18 cellular contexts compared by ENCODE assay signal in the genomic region with DNA sequence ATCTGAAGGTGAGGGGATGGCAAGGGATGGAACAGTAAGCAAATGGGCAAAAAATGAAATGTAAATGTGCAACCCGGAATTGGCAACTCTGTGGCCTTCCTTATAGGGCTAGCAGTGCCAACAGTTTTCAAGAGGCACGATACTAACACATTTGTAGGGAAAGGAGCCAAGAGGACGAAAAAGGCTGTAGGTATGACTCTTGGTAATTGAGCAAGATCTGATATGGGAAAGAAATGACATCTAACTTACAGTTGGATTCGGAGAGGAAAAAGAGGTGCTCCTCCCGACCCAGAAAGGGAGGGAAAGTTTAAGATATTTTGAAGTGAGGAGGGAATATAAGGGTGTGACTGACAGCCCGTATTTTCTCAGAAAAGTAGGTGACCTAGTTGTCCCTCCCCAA. TPM values are rescaled to one million over a fixed set of nuclear protein-coding genes. Genes with fewer than 3 reads are reported as not detected.
DNase-seq lines count a peak whose midpoint lies in the region; ATAC-seq and TF ChIP-seq lines count a peak whose summit lies in the region.
"Had no signal": no experiment of that assay in that cellular context is flagged by ENCODE, and none has a peak within 500 bp of the region (broad histone marks: within the 10 kb centered on the region; RNA-seq: fewer than 3 reads in every experiment).

No MANE protein-coding gene starts in this region.

- H3K9ac ChIP-seq in SK-N-SH = no peak overlapping the region

- peaks cover 4 to 17% (median 14%) of the 10 kb centered on the region in 3 donors for H3K4me1 Mint-ChIP-seq in IgD-negative memory B cell
- H3K4me1 Mint-ChIP-seq in effector memory CD8-positive, alpha-beta T cell (ENCODE audit: low read depth in 2 of 2) = peaks cover 16 to 18% of the 10 kb centered on the region in 2 donors

- no peak overlapping the region for H3K4me3 ChIP-seq in cardiac muscle cell
- no peak overlapping the region for H3K4me3 ChIP-seq in psoas muscle
- H3K4me3 ChIP-seq in SK-N-SH (ENCODE audit: low read depth in 2 of 2, low read length in 1 of 2) = no peak overlapping the region
- H3K4me3 ChIP-seq: GM12878, testis had no signal

- no peaks in the 10 kb centered on the region for H3K9me2 ChIP-seq in SK-N-SH

- no peak for ATAC-seq in effector memory CD8-positive, alpha-beta T cell (replicated peaks)
- no peak for ATAC-seq in psoas muscle
- no peak for ATAC-seq in left colon
- ATAC-seq: GM12878 had no signal

- H3K36me3 ChIP-seq in cardiac muscle cell = no peaks in the 10 kb centered on the region
- H3K36me3 ChIP-seq in psoas muscle (ENCODE audit: insufficient read depth in 1 of 2, low read depth in 1 of 2) = no peaks in the 10 kb centered on the region
- H3K36me3 ChIP-seq in SK-N-SH (replicated peaks in 1 of 2; ENCODE audit: control insufficient read depth in 1 of 2, insufficient read depth in 2 of 2, low read length in 1 of 2) = no peaks in the 10 kb centered on the region

- H3K4me2 ChIP-seq in SK-N-SH = no peak overlapping the region

- H3K9me3 Mint-ChIP-seq in IgD-negative memory B cell = no peaks in the 10 kb centered on the region
- no peaks in the 10 kb centered on the region for H3K9me3 Mint-ChIP-seq in effector memory CD8-positive, alpha-beta T cell
- H3K9me3 Mint-ChIP-seq: activated naive CD4-positive, alpha-beta T cell treated with anti-CD3 and anti-CD28 coated beads for 36 hours; mesothelial cell of epicardium; T-helper 1 cell treated with Interleukin-12 subunit alpha and Interleukin-12 subunit beta and Interleukin-4 antibody, amounts not matched to agents 30 μg/mL and 1 μg/mL, for 36 hours had no signal

- H3K27me3 ChIP-seq in cardiac muscle cell (no peaks in the 10 kb centered on the region), psoas muscle (ENCODE audit: insufficient read depth in 3 of 3, low read length in 2 of 3) (no peaks in the 10 kb centered on the region), SK-N-SH (ENCODE audit: insufficient read depth) (no peaks in the 10 kb centered on the region)
- H3K27me3 ChIP-seq: testis had no signal

- no peaks in the 10 kb centered on the region for H3K36me3 Mint-ChIP-seq in IgD-negative memory B cell
- peaks cover 36% of the 10 kb centered on the region for H3K36me3 Mint-ChIP-seq in effector memory CD8-positive, alpha-beta T cell (ENCODE audit: insufficient read depth)
- H3K36me3 Mint-ChIP-seq: mesothelial cell of epicardium had no signal

- peaks cover 11% of the 10 kb centered on the region for H3K4me1 ChIP-seq in cardiac muscle cell (ENCODE audit: low read depth)
- peaks cover 10% of the 10 kb centered on the region for H3K4me1 ChIP-seq in psoas muscle
- peaks cover 0 to 16% of the 10 kb centered on the region in 2 experiments; a peak in 3 of 4 replicates for H3K4me1 ChIP-seq in SK-N-SH (ENCODE audit: control insufficient read depth in 1 of 2, insufficient read depth in 2 of 2, low read depth in 1 of 2, low read length in 1 of 2)
- H3K4me1 ChIP-seq: testis had no signal

- no peaks in the 10 kb centered on the region for H3K27me3 Mint-ChIP-seq in IgD-negative memory B cell
- no peaks in the 10 kb centered on the region for H3K27me3 Mint-ChIP-seq in effector memory CD8-positive, alpha-beta T cell

- CTCF ChIA-PET in SK-N-SH (lab: Yijun Ruan, JAX) = no interaction called here

- H3K27ac Mint-ChIP-seq in IgD-negative memory B cell = peak overlapping the region in 2 of 3 donors; percentile 51 to 96
- peak overlapping the region; percentile 99 to 100 for H3K27ac Mint-ChIP-seq in effector memory CD8-positive, alpha-beta T cell

- TF ChIP-seq RAD21 in SK-N-SH (IDR thresholded peaks at IDR 0.05; ENCODE audit: low read length) = no peak

- H3K27ac ChIP-seq in cardiac muscle cell = peak overlapping the region; percentile 16
- H3K27ac ChIP-seq in psoas muscle = peak overlapping the region; percentile 43
- no peak overlapping the region for H3K27ac ChIP-seq in SK-N-SH (ENCODE audit: low read depth in 2 of 2, low read length in 1 of 2)
- H3K27ac ChIP-seq: testis had no signal

- DNase-seq in cardiac muscle cell (ENCODE audit: low read depth in 1 of 2, low spot score in 1 of 2) (no peak), cardiac septum (ENCODE audit: low spot score) (no peak), psoas muscle (no peak), left colon (no peak), SK-N-SH (no peak)
- DNase-seq in effector memory CD8-positive, alpha-beta T cell = no peak
- no peak for DNase-seq in stimulated activated CD8-positive, alpha-beta memory T cell treated with anti-CD3 and anti-CD28 coated beads, Interleukin-4, amount 100 ng/mL, for 48 hours
- DNase-seq: activated CD4-positive, alpha-beta T cell treated with anti-CD3 and anti-CD28 coated beads for 48 hours; activated naive CD4-positive, alpha-beta T cell treated with anti-CD3 and anti-CD28 coated beads for 36 hours; HCEC 1CT; NCI-H1694; NCI-H526 treated with DMSO at 0.1 percent for 48 hours; posterior cingulate gyrus; testis had no signal

- WGBS in psoas muscle, 3 donors = 55 to 66% (median 56%) methylated on average over 6 of the region's 6 CpGs
- WGBS in SK-N-SH (ENCODE audit: low lambda C conversion rate) = 88% methylated on average over 6 of the region's 6 CpGs

- peaks cover 15% of the 10 kb centered on the region for H3F3A ChIP-seq in SK-N-SH (replicated peaks; ENCODE audit: insufficient read depth)

- POLR2A ChIA-PET in SK-N-SH (lab: Yijun Ruan, JAX) = interaction anchor here (3.9 kb wide), 1 partner anchor 71 kb away, joined by 34 read pairs; no protein-coding TSS in a partner anchor

- TF ChIP-seq EP300 in SK-N-SH (IDR thresholded peaks at IDR 0.05; ENCODE audit: borderline replicate concordance in 1 of 2, low read depth in 1 of 2, low read length in 1 of 2) = no peak

- no peaks in the 10 kb centered on the region for H3K9me3 ChIP-seq in cardiac muscle cell (ENCODE audit: low read depth)
- H3K9me3 ChIP-seq in psoas muscle = no peaks in the 10 kb centered on the region
- no peaks in the 10 kb centered on the region for H3K9me3 ChIP-seq in SK-N-SH
- H3K9me3 ChIP-seq: testis had no signal

- TF ChIP-seq CTCF in cardiac muscle cell (IDR thresholded peaks at IDR 0.05; ENCODE audit: low read depth, low read length) = no peak
- no peak for TF ChIP-seq CTCF in psoas muscle (IDR thresholded peaks at IDR 0.05)
- TF ChIP-seq CTCF in SK-N-SH (IDR thresholded peaks at IDR 0.05) = no peak

- peaks cover 17% of the 10 kb centered on the region for H3K79me2 ChIP-seq in SK-N-SH (ENCODE audit: insufficient read depth)

- peak overlapping the region in 1 of 4 donors; percentile 60 for H3K4me3 Mint-ChIP-seq in IgD-negative memory B cell
- no peak overlapping the region for H3K4me3 Mint-ChIP-seq in effector memory CD8-positive, alpha-beta T cell
- H3K4me3 Mint-ChIP-seq: mesothelial cell of epicardium; T-helper 1 cell treated with Interleukin-12 subunit alpha and Interleukin-12 subunit beta and Interleukin-4 antibody, amounts not matched to agents 30 μg/mL and 1 μg/mL, for 36 hours had no signal

- no peak overlapping the region for H2AFZ ChIP-seq in SK-N-SH (ENCODE audit: low read depth)

- intact Hi-C loops in cardiac septum (cut with DNase I) = loop anchor here (10.0 kb wide), 2 partner anchors 320 to 440 kb away; no protein-coding TSS in a partner anchor
- intact Hi-C loops in psoas muscle (cut with DNase I) = loop anchor here in 1 of 2 donors (10.0 kb wide), 1 partner anchor 440 kb away; no protein-coding TSS in a partner anchor
- intact Hi-C loops in left colon (cut with DNase I, micrococcal nuclease) = loop anchor here (5.0 to 10.0 kb wide), 2 partner anchors 90 to 93 kb away; no protein-coding TSS in a partner anchor

- no peaks in the 10 kb centered on the region for H4K20me1 ChIP-seq in SK-N-SH (ENCODE audit: insufficient read depth)

TF ChIP-seq in SK-N-SH, 30 proteins besides CTCF, POLR2A, EP300 and RAD21 (continues in another document):
- TF ChIP-seq JUND (IDR thresholded peaks at IDR 0.05) = no peak
- TF ChIP-seq, protein P1, sequence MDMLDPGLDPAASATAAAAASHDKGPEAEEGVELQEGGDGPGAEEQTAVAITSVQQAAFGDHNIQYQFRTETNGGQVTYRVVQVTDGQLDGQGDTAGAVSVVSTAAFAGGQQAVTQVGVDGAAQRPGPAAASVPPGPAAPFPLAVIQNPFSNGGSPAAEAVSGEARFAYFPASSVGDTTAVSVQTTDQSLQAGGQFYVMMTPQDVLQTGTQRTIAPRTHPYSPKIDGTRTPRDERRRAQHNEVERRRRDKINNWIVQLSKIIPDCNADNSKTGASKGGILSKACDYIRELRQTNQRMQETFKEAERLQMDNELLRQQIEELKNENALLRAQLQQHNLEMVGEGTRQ (IDR thresholded peaks at IDR 0.05; ENCODE audit: borderline replicate concordance, low read depth, low read length) = no peak
- TF ChIP-seq MEF2A (IDR thresholded peaks at IDR 0.05; ENCODE audit: borderline replicate concordance, low read depth) = no peak
- TF ChIP-seq, protein P2, sequence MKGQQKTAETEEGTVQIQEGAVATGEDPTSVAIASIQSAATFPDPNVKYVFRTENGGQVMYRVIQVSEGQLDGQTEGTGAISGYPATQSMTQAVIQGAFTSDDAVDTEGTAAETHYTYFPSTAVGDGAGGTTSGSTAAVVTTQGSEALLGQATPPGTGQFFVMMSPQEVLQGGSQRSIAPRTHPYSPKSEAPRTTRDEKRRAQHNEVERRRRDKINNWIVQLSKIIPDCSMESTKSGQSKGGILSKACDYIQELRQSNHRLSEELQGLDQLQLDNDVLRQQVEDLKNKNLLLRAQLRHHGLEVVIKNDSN (IDR thresholded peaks at IDR 0.05; ENCODE audit: borderline replicate concordance, low read depth) = no peak
- no peak for TF ChIP-seq CHD2 (IDR thresholded peaks at IDR 0.05; ENCODE audit: low read length, partially characterized antibody)
- TF ChIP-seq SMC3 (IDR thresholded peaks at IDR 0.05; ENCODE audit: low read depth, low read length) = no peak
- TF ChIP-seq FOSL2 (IDR thresholded peaks at IDR 0.05; ENCODE audit: borderline replicate concordance, low read depth) = no peak

RNA-seq across cellular contexts. Expression of a gene that starts 2.1 kb away (rescaled TPM):
- total RNA-seq in cardiac muscle cell (415 and 468 TPM in 2 replicates), cardiac septum (46.0 TPM), psoas muscle (10 to 100 TPM; 18.8 to 61.0 (median 30.8) TPM), left colon (10 to 100 TPM; 11.3 to 14.5 TPM)
- polyA plus RNA-seq in cardiac muscle cell (486 and 570 TPM in 2 replicates), IgD-negative memory B cell (18.5 TPM), psoas muscle (100 to 1,000 TPM in 1 of 3 donors, 10 to 100 TPM in 2; 36.1 to 336 (median 89.1) TPM), SK-N-SH (2012; rRNA removed) (41.4 TPM in 2 replicates)
- 47.1 and 52.1 TPM in 2 replicates for polyA plus RNA-seq in SK-N-SH (2012; cell fraction: cytosol; rRNA removed)
- polyA plus RNA-seq in SK-N-SH (2012; cell fraction: nucleus; rRNA removed) = 15.7 and 28.2 TPM in 2 replicates

RNA-seq across cellular contexts. Expression of a gene that starts 34.4 kb away (rescaled TPM):
- total RNA-seq in cardiac muscle cell (19.2 and 21.6 TPM in 2 replicates), cardiac septum (30.0 TPM), psoas muscle (10 to 100 TPM; 40.6 to 51.8 (median 47.2) TPM), left colon (10 to 100 TPM; 22.3 to 25.0 TPM)
- polyA plus RNA-seq in cardiac muscle cell (43.0 and 48.7 TPM in 2 replicates), IgD-negative memory B cell (21.8 TPM), psoas muscle (10 to 100 TPM; 26.2 to 65.6 (median 30.8) TPM), SK-N-SH (2012; rRNA removed) (13.1 and 15.0 TPM in 2 replicates)
- polyA plus RNA-seq in SK-N-SH (2012; cell fraction: cytosol; rRNA removed) = 20.3 and 22.2 TPM in 2 replicates
- polyA plus RNA-seq in SK-N-SH (2012; cell fraction: nucleus; rRNA removed) = 10.8 and 18.2 TPM in 2 replicates

Comparison
In these comparisons a context has a peak if more than half of its experiments do, and no peak if none do; other contexts are left out.
1. H3K27ac ChIP-seq: peak in cardiac muscle cell (single experiment) and psoas muscle (single experiment); none in SK-N-SH (0 of 2).